ENCODE assay signal across 12 cellular contexts in the genomic region with DNA sequence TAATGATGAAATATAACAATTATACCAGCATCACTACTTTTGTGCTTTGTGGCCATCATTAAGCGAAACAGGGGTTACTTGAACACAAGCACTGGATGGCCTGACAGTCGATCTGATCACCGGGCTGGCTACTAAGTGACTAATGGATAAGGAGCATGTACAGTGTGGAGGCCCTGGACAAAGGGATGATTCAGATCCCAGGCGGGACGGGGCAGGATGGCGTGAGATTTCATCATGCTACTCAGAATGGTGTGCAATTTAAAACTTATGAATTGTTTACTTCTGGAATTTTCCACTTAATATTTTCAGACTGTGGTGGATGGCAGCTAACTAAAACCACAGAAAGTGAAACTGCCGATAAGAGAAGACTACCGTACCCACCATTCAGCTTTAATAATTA. TPM values are rescaled to one million over a fixed set of nuclear protein-coding genes. Genes with fewer than 3 reads are reported as not detected.
A peak's percentile ranks its signal among the peaks of the same experiment; 100 is the strongest.
DNase-seq lines count a peak whose midpoint lies in the region; ATAC-seq and TF ChIP-seq lines count a peak whose summit lies in the region.
"Had no signal": no experiment of that assay in that cellular context is flagged by ENCODE, and none has a peak within 500 bp of the region (broad histone marks: within the 10 kb centered on the region; RNA-seq: fewer than 3 reads in every experiment).

No MANE protein-coding gene starts in this region.

- peak overlapping the region; percentile 22 for H3K4me3 ChIP-seq in adipocyte (ENCODE audit: low read length)
- no peak overlapping the region for H3K4me3 ChIP-seq in tibial artery
- H3K4me3 ChIP-seq in CD8-positive, alpha-beta memory T cell (ENCODE audit: low read length): no peak overlapping the region
- H3K4me3 ChIP-seq: Peyer's patch had no signal

- H3K4me1 ChIP-seq in adipocyte (ENCODE audit: control insufficient read depth, insufficient read depth, low read length) (peaks cover 41% of the 10 kb centered on the region), foreskin keratinocyte (peaks cover 21% of the 10 kb centered on the region), tibial artery (no peaks in the 10 kb centered on the region)
- H3K4me1 ChIP-seq in CD8-positive, alpha-beta memory T cell (ENCODE audit: insufficient read depth, low read length): no peaks in the 10 kb centered on the region
- H3K4me1 ChIP-seq: Peyer's patch had no signal

- no peaks in the 10 kb centered on the region for H3K9me3 ChIP-seq in adipocyte (ENCODE audit: control insufficient read depth, low read length)
- H3K9me3 ChIP-seq in tibial artery: no peaks in the 10 kb centered on the region
- H3K9me3 ChIP-seq in CD8-positive, alpha-beta memory T cell (ENCODE audit: low read length): no peaks in the 10 kb centered on the region
- H3K9me3 ChIP-seq: Peyer's patch had no signal

- H3K27ac Mint-ChIP-seq in CD8-positive, alpha-beta memory T cell: no peak overlapping the region

- H3K27me3 ChIP-seq in adipocyte (replicated peaks; ENCODE audit: control insufficient read depth, insufficient read depth, low read length) (no peaks in the 10 kb centered on the region), foreskin keratinocyte (no peaks in the 10 kb centered on the region), tibial artery (no peaks in the 10 kb centered on the region)
- H3K27me3 ChIP-seq in CD8-positive, alpha-beta memory T cell (ENCODE audit: insufficient read depth, low read length, poor library complexity, severe bottlenecking): no peaks in the 10 kb centered on the region
- H3K27me3 ChIP-seq: Peyer's patch had no signal

- H3K4me3 Mint-ChIP-seq in CD8-positive, alpha-beta memory T cell: no peak overlapping the region
- H3K4me3 Mint-ChIP-seq: central memory CD8-positive, alpha-beta T cell had no signal

- peak overlapping the region; percentile 59 for H3K9ac ChIP-seq in adipocyte (ENCODE audit: low read length)

- H3K27ac ChIP-seq in foreskin keratinocyte (peak overlapping the region; percentile 98), tibial artery (no peak overlapping the region)
- no peak overlapping the region for H3K27ac ChIP-seq in CD8-positive, alpha-beta memory T cell (ENCODE audit: low read depth, low read length)
- H3K27ac ChIP-seq: 22Rv1, Peyer's patch had no signal

- intact Hi-C loops in tibial artery (cut with DNase I; ENCODE audit: low total_unique reads): no loop called here

- ATAC-seq in foreskin keratinocyte: peak; percentile 98

- H3K27me3 Mint-ChIP-seq in CD8-positive, alpha-beta memory T cell: peaks cover 0 to 9% of the 10 kb centered on the region in 2 donors

- POLR2A ChIA-PET in CD8-positive, alpha-beta memory T cell (lab: Charles Lee): no interaction called here

- H3K9me3 Mint-ChIP-seq in CD8-positive, alpha-beta memory T cell: no peaks in the 10 kb centered on the region
- H3K9me3 Mint-ChIP-seq: central memory CD8-positive, alpha-beta T cell had no signal

- H3K36me3 Mint-ChIP-seq in CD8-positive, alpha-beta memory T cell: no peaks in the 10 kb centered on the region

- DNase-seq in DMS 273 (lab: John Stamatoyannopoulos, UW; ENCODE audit: unreplicated experiment) (peak; percentile 11), DMS 273 treated with DMSO at 0.1 percent for 48 hours (lab: John Stamatoyannopoulos, UW) (no peak), adipocyte (ENCODE audit: low read depth) (peak; percentile 88), foreskin keratinocyte (peak; percentile 75 to 89), superior temporal gyrus (ENCODE audit: extremely low spot score) (peak; percentile 74), tibial artery (no peak), D341Med (ENCODE audit: low spot score) (no peak)
- no peak for DNase-seq in CD8-positive, alpha-beta memory T cell

- TF ChIP-seq CTCF in foreskin keratinocyte (conservative IDR thresholded peaks at IDR 0.05) (no peak), tibial artery (IDR thresholded peaks at IDR 0.05) (no peak)

- CTCF ChIA-PET in CD8-positive, alpha-beta memory T cell (lab: Charles Lee): interaction anchor here (1.5 to 2.0 kb wide), 3 partner anchors 12 to 149 kb away, joined by 4 read pairs; no protein-coding TSS in a partner anchor

- no peaks in the 10 kb centered on the region for H3K36me3 ChIP-seq in adipocyte (ENCODE audit: control insufficient read depth, insufficient read depth, low read length, severe bottlenecking)
- H3K36me3 ChIP-seq in tibial artery: no peaks in the 10 kb centered on the region
- no peaks in the 10 kb centered on the region for H3K36me3 ChIP-seq in CD8-positive, alpha-beta memory T cell (ENCODE audit: insufficient read depth, low read length)
- H3K36me3 ChIP-seq: Peyer's patch had no signal

- H3K4me1 Mint-ChIP-seq in CD8-positive, alpha-beta memory T cell: no peaks in the 10 kb centered on the region
- H3K4me1 Mint-ChIP-seq: central memory CD8-positive, alpha-beta T cell had no signal

RNA-seq across cellular contexts. Expression of a gene that starts 7.0 kb away (rescaled TPM):
- total RNA-seq in foreskin keratinocyte: 28.2 and 36.5 TPM in 2 replicates
- polyA plus RNA-seq in foreskin keratinocyte: 9.5 and 9.6 TPM in 2 replicates
- total RNA-seq in CD8-positive, alpha-beta memory T cell: 10 to 100 TPM; 20.5 to 22.3 TPM
- 35.8 TPM for polyA plus RNA-seq in CD8-positive, alpha-beta memory T cell

RNA-seq across cellular contexts. Expression of a gene that starts 33.9 kb away (rescaled TPM):
- not detected in 2 replicates for total RNA-seq in foreskin keratinocyte
- not detected in 2 replicates for polyA plus RNA-seq in foreskin keratinocyte
- total RNA-seq in CD8-positive, alpha-beta memory T cell: not detected
- not detected for polyA plus RNA-seq in CD8-positive, alpha-beta memory T cell
- total RNA-seq: kidney epithelial cell, Peyer's patch had no signal

Comparison
In these comparisons a context has a peak if more than half of its experiments do, and no peak if none do; other contexts are left out.
1. DNase-seq: peak in DMS 273 (single experiment), adipocyte (single experiment), foreskin keratinocyte (2 of 2) and superior temporal gyrus (single experiment); none in DMS 273 treated with DMSO at 0.1 percent for 48 hours (single experiment), tibial artery (0 of 2), CD8-positive, alpha-beta memory T cell (0 of 5) and D341Med (single experiment).